21 cellular contexts compared by ENCODE assay signal in genomic region chr12:132942611-132943010, GRCh38.
"Had no signal": no experiment of that assay in that cellular context is flagged by ENCODE, and none has a peak within 500 bp of the region (broad histone marks: within the 10 kb centered on the region; RNA-seq: fewer than 3 reads in every experiment).

No MANE protein-coding gene starts in this region.

- H3K27ac ChIP-seq: left lung, lower lobe of right lung, pancreas, stomach, testis, tibial artery had no signal

- ATAC-seq: left lung; lower lobe of right lung; natural killer cell; pancreas; sciatic nerve; stimulated activated effector memory CD8-positive, alpha-beta T cell treated with anti-CD3 and anti-CD28 coated beads, Interleukin-12 subunit alpha, Interleukin-12 subunit beta, amount 100 ng/mL, for 72 hours had no signal

- H3K27me3 Mint-ChIP-seq: type B pancreatic cell had no signal

- H3K27me3 ChIP-seq: left lung, pancreas, stomach, testis, tibial artery had no signal

- H3K4me1 Mint-ChIP-seq: natural killer cell; stimulated activated effector memory CD8-positive, alpha-beta T cell treated with anti-CD3 and anti-CD28 coated beads, Interleukin-12 subunit alpha, Interleukin-12 subunit beta, amount 100 ng/mL, for 72 hours had no signal

- H3K4me3 Mint-ChIP-seq: natural killer cell; stimulated activated effector memory CD8-positive, alpha-beta T cell treated with anti-CD3 and anti-CD28 coated beads, Interleukin-12 subunit alpha, Interleukin-12 subunit beta, amount 100 ng/mL, for 72 hours; type B pancreatic cell had no signal

- DNase-seq: central memory CD4-positive, alpha-beta T cell; dermis blood vessel endothelial cell; effector memory CD4-positive, alpha-beta T cell; head of caudate nucleus; kidney; left lung; lower lobe of right lung; natural killer cell; occipital lobe; pancreas; retina; stimulated activated CD4-positive, alpha-beta T cell treated with anti-CD3 and anti-CD28 coated beads, Interleukin-2, amount 100 ng/mL, for 24 hours; stimulated activated CD4-positive, alpha-beta T cell treated with anti-CD3 and anti-CD28 coated beads, Interleukin-4, amount 100 ng/mL, for 24 hours; stimulated activated naive CD4-positive, alpha-beta T cell treated with Interleukin-2 at 50 U/mL for 16 hours; stomach; substantia nigra; testis had no signal

- H3K27ac Mint-ChIP-seq: natural killer cell, type B pancreatic cell had no signal

- H3K4me1 ChIP-seq: left lung, lower lobe of right lung, pancreas, stomach, testis, tibial artery had no signal

- H3K9me3 ChIP-seq: testis had no signal

- H3K4me3 ChIP-seq: left lung, lower lobe of right lung, pancreas, stomach, testis, tibial artery had no signal
